Comparison of ENCODE assay signal across 9 cellular contexts in genomic region chr4:15234585-15235126, GRCh38.
DNase-seq lines count a peak whose midpoint lies in the region; TF ChIP-seq lines count a peak whose summit lies in the region.
"Had no signal": no experiment of that assay in that cellular context is flagged by ENCODE, and none has a peak within 500 bp of the region (broad histone marks: within the 10 kb centered on the region; RNA-seq: fewer than 3 reads in every experiment).

No MANE protein-coding gene starts in this region.

- no peak overlapping the region for H3K4me3 ChIP-seq in HEK293 (ENCODE audit: low read depth, low read length)
- no peak overlapping the region for H3K4me3 ChIP-seq in astrocyte of the cerebellum (ENCODE audit: low read depth, low read length)
- H3K4me3 ChIP-seq in kidney epithelial cell (ENCODE audit: low read depth, low read length): no peak overlapping the region

- TF ChIP-seq CTCF in HEK293 (tag by site-specific recombination; IDR thresholded peaks at IDR 0.05) (no peak), astrocyte of the cerebellum (IDR thresholded peaks at IDR 0.05; ENCODE audit: low read depth, low read length, missing control alignments) (no peak), kidney epithelial cell (IDR thresholded peaks at IDR 0.05; ENCODE audit: insufficient read depth, low read length, poor library complexity, severe bottlenecking) (no peak)

- H3K27me3 ChIP-seq in kidney epithelial cell (ENCODE audit: control insufficient read depth, insufficient read depth, low read length): no peaks in the 10 kb centered on the region

- in situ Hi-C loops in astrocyte of the cerebellum (cut with HindIII; ENCODE audit: low sequenced_read_pairs): loop anchor here (25.0 kb wide), 1 partner anchor 228 kb away; the partner anchor contains the start of gene CC2D2A

- H3K36me3 ChIP-seq in HEK293 (ENCODE audit: control insufficient read depth in 2 of 2, insufficient read depth in 1 of 2, low read length in 2 of 2) (no peaks in the 10 kb centered on the region), kidney epithelial cell (ENCODE audit: control insufficient read depth, insufficient read depth, low read length) (no peaks in the 10 kb centered on the region)

- POLR2A ChIA-PET in HEK293 (lab: Yijun Ruan, JAX): no interaction called here

- H3K27ac ChIP-seq in HEK293 (ENCODE audit: extremely low read depth, low read depth, low read length): no peak overlapping the region

- no peaks in the 10 kb centered on the region for H3K9me3 ChIP-seq in HEK293 (ENCODE audit: control insufficient read depth, insufficient read depth, low read depth, low read length)

- CTCF ChIA-PET in HEK293 (lab: Yijun Ruan, JAX): interaction anchor here (0.7 to 1.1 kb wide), 2 partner anchors 7 to 162 kb away, joined by 3 read pairs; no protein-coding TSS in a partner anchor

- DNase-seq in A172 (ENCODE audit: low spot score): peak; percentile 90
- peak; percentile 97 for DNase-seq in astrocyte of the cerebellum (ENCODE audit: low read depth)
- peak; percentile 70 for DNase-seq in kidney epithelial cell (ENCODE audit: low read depth)
- no peak for DNase-seq in stimulated activated naive CD4-positive, alpha-beta T cell treated with Interleukin-2 at 50 U/mL for 16 hours (lab: John Stamatoyannopoulos, UW)
- no peak for DNase-seq in DMS79 (lab: John Stamatoyannopoulos, UW)
- DNase-seq in HPDE6-E6E7 (ENCODE audit: extremely low spot score): no peak
- DNase-seq in SK-N-DZ (ENCODE audit: low spot score): no peak
- DNase-seq: stimulated activated CD4-positive, alpha-beta T cell treated with anti-CD3 and anti-CD28 coated beads, Interleukin-4, amount 100 ng/mL, for 4 hours had no signal

- no peaks in the 10 kb centered on the region for H3K4me1 ChIP-seq in HEK293 (ENCODE audit: control insufficient read depth, insufficient read depth, low read length)

TF ChIP-seq in HEK293, 187 proteins besides CTCF, POLR2A, EP300 and RAD21:
- no peak for TF ChIP-seq GLI2 (tag by site-specific recombination; IDR thresholded peaks at IDR 0.05; ENCODE audit: borderline replicate concordance, low read depth)
- TF ChIP-seq ZFP69B (tag by site-specific recombination; IDR thresholded peaks at IDR 0.05): no peak
- no peak for TF ChIP-seq KLF10 (tag by site-specific recombination; IDR thresholded peaks at IDR 0.05)
- TF ChIP-seq ZNF558 (tag by site-specific recombination; IDR thresholded peaks at IDR 0.05): no peak
- peak; percentile 43; the same call in 1 of the 2 replicates for TF ChIP-seq HIC1 (tag by site-specific recombination; IDR thresholded peaks at IDR 0.05)
- no peak for TF ChIP-seq ZFP3 (tag by site-specific recombination; IDR thresholded peaks at IDR 0.05; ENCODE audit: low read depth)

Comparison
In these comparisons a context has a peak if more than half of its experiments do, and no peak if none do; other contexts are left out.
1. DNase-seq: peak in A172 (single experiment), astrocyte of the cerebellum (single experiment) and kidney epithelial cell (single experiment); none in stimulated activated naive CD4-positive, alpha-beta T cell treated with Interleukin-2 at 50 U/mL for 16 hours (single experiment), DMS79 (single experiment), HPDE6-E6E7 (single experiment) and SK-N-DZ (single experiment).